ENCODE assay signal across 11 cellular contexts in the genomic region with DNA sequence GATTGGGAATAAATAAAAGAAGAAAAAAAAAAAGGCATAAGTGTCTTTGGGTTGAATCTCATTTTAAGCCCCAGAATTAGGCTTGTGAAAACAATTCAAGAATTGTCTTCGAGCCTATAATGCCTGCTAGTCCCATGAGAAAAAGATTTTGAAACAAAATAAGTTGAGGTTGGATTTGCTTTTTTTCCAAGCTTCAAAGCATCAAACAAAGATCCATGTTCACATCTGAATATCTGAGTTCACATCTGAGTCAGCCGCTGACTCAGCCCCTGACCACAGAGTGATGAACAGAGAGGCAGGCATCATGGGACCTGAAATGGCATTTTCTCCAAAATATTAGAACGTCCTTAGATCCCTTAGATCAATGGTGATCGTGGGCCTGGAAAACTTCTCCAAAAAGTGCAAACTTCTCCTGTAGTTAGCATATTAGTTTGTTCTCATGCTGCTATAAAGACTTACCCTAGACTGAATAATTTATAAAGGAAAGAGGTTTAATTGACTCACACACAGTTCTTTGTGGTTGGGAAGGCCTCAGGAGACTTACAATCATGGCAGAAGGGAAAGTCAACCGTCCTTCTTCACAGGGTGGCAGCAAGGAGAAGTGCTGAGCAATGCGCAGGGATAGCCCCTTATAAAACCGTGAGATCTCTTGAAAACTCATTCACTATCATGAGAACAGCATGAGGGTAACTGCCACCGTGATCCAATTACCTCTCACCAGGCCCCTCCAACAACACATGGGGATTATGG.
DNase-seq lines count a peak whose midpoint lies in the region; TF ChIP-seq lines count a peak whose summit lies in the region.
"Had no signal": no experiment of that assay in that cellular context is flagged by ENCODE, and none has a peak within 500 bp of the region (broad histone marks: within the 10 kb centered on the region; RNA-seq: fewer than 3 reads in every experiment).

No MANE protein-coding gene starts in this region.

- H3K36me3 Mint-ChIP-seq in activated T-cell treated with anti-CD3 and anti-CD28 coated beads, Interleukin-2, amount 50 U/mL, for 24 hours (ENCODE audit: low read depth), result no peaks in the 10 kb centered on the region
- H3K36me3 Mint-ChIP-seq: natural killer cell treated with Interleukin-12 subunit alpha and Interleukin-12 subunit beta and Interleukin-15 and Interleukin-18, amount 100 ng/mL, for 72 hours had no signal

- H3K9me3 ChIP-seq in osteoblast (ENCODE audit: low read depth, low read length), result peaks cover 5% of the 10 kb centered on the region

- peaks cover 2% of the 10 kb centered on the region for H3K27me3 Mint-ChIP-seq in activated T-cell treated with anti-CD3 and anti-CD28 coated beads, Interleukin-2, amount 50 U/mL, for 24 hours

- DNase-seq in GM04503 (ENCODE audit: low read depth) (peak; percentile 87), NB4 (ENCODE audit: low read depth) (peak; percentile 44), dedifferentiated amniotic fluid mesenchymal stem cell (ENCODE audit: extremely low spot score) (peak; percentile 37), osteoblast (ENCODE audit: insufficient read length, low spot score, missing footprints) (peak; percentile 95), medulla oblongata (ENCODE audit: extremely low spot score) (no peak), D341Med (ENCODE audit: low spot score) (no peak)
- no peak for DNase-seq in activated T-cell treated with anti-CD3 and anti-CD28 coated beads, Interleukin-2, amount 50 U/mL, for 24 hours
- DNase-seq: activated CD4-positive, CD25-positive, alpha-beta regulatory T cell; KG1; stimulated activated CD8-positive, alpha-beta memory T cell treated with anti-CD3 and anti-CD28 coated beads, Interleukin-4, amount 100 ng/mL, for 48 hours had no signal

- no peaks in the 10 kb centered on the region for H3K36me3 ChIP-seq in osteoblast (ENCODE audit: insufficient read depth, low read length)

- no peak overlapping the region for H3K4me3 ChIP-seq in NB4 (ENCODE audit: low read depth, low read length)
- no peak overlapping the region for H3K4me3 ChIP-seq in osteoblast (ENCODE audit: insufficient read depth, low read length)

- H3K4me3 Mint-ChIP-seq in activated T-cell treated with anti-CD3 and anti-CD28 coated beads, Interleukin-2, amount 50 U/mL, for 24 hours, result no peak overlapping the region
- H3K4me3 Mint-ChIP-seq: natural killer cell treated with Interleukin-12 subunit alpha and Interleukin-12 subunit beta and Interleukin-15 and Interleukin-18, amount 100 ng/mL, for 72 hours had no signal

- H3K4me2 ChIP-seq in osteoblast (ENCODE audit: insufficient read depth, low read length), result peak overlapping the region; percentile 53

- peaks cover 9% of the 10 kb centered on the region for H3K4me1 ChIP-seq in osteoblast (ENCODE audit: insufficient read depth, low read length)

- no peak overlapping the region for H3K27ac Mint-ChIP-seq in activated T-cell treated with anti-CD3 and anti-CD28 coated beads, Interleukin-2, amount 50 U/mL, for 24 hours
- H3K27ac Mint-ChIP-seq: natural killer cell treated with Interleukin-12 subunit alpha and Interleukin-12 subunit beta and Interleukin-15 and Interleukin-18, amount 100 ng/mL, for 72 hours had no signal

- no peaks in the 10 kb centered on the region for H4K20me1 ChIP-seq in osteoblast (ENCODE audit: insufficient read depth, low read length)

- peaks cover 11% of the 10 kb centered on the region for H3K9me3 Mint-ChIP-seq in activated T-cell treated with anti-CD3 and anti-CD28 coated beads, Interleukin-2, amount 50 U/mL, for 24 hours
- H3K9me3 Mint-ChIP-seq: natural killer cell treated with Interleukin-12 subunit alpha and Interleukin-12 subunit beta and Interleukin-15 and Interleukin-18, amount 100 ng/mL, for 72 hours had no signal

- H3K27ac ChIP-seq in osteoblast (ENCODE audit: low read depth, low read length), result peak overlapping the region; percentile 89

- no peak for TF ChIP-seq POLR2A in NB4 (IDR thresholded peaks at IDR 0.05; ENCODE audit: extremely low read depth, insufficient read length)

- no peaks in the 10 kb centered on the region for H3K27me3 ChIP-seq in osteoblast (ENCODE audit: insufficient read depth, low read length)

- TF ChIP-seq CTCF in NB4 (IDR thresholded peaks at IDR 0.05; ENCODE audit: low read depth, low read length) (no peak), osteoblast (IDR thresholded peaks at IDR 0.05; ENCODE audit: extremely low read depth, low read depth, low read length) (no peak)

- no peaks in the 10 kb centered on the region for H3K4me1 Mint-ChIP-seq in activated T-cell treated with anti-CD3 and anti-CD28 coated beads, Interleukin-2, amount 50 U/mL, for 24 hours (ENCODE audit: low read depth)

- peak overlapping the region; percentile 82 for H2AFZ ChIP-seq in osteoblast (ENCODE audit: low read length)

- H3K79me2 ChIP-seq in osteoblast (ENCODE audit: insufficient read depth, low read length), result no peaks in the 10 kb centered on the region

Comparison
In these comparisons a context has a peak if more than half of its experiments do, and no peak if none do; other contexts are left out.
1. DNase-seq: peak in GM04503 (single experiment), NB4 (single experiment), dedifferentiated amniotic fluid mesenchymal stem cell (single experiment) and osteoblast (single experiment); none in medulla oblongata (single experiment), activated T-cell treated with anti-CD3 and anti-CD28 coated beads, Interleukin-2, amount 50 U/mL, for 24 hours (single experiment) and D341Med (single experiment).